ENCODE assay signal across 11 cellular contexts in genomic region chr15:98786706-98787105, GRCh38.
DNase-seq lines count a peak whose midpoint lies in the region; ATAC-seq and TF ChIP-seq lines count a peak whose summit lies in the region.
"Had no signal": no experiment of that assay in that cellular context is flagged by ENCODE, and none has a peak within 500 bp of the region (broad histone marks: within the 10 kb centered on the region; RNA-seq: fewer than 3 reads in every experiment).

No MANE protein-coding gene starts in this region.

- no peaks in the 10 kb centered on the region for H3K9me2 ChIP-seq in hepatocyte (replicated peaks; ENCODE audit: insufficient read depth)

- no peak overlapping the region for H3K27ac ChIP-seq in BLaER1
- H3K27ac ChIP-seq in Panc1 (ENCODE audit: low read length) = peak overlapping the region; percentile 69; the same call in 1 of the 2 replicates
- peak overlapping the region; percentile 73 for H3K27ac ChIP-seq in hepatocyte

- H3K79me2 ChIP-seq in hepatocyte = peaks cover 74% of the 10 kb centered on the region

- no peak for DNase-seq in Panc1 (ENCODE audit: low read depth, low spot score)
- no peak for DNase-seq in hepatocyte (ENCODE audit: low spot score)
- DNase-seq in Ammon's horn (ENCODE audit: low spot score) = no peak
- DNase-seq: activated B cell treated with CpG ODN at 0.5 μM for 24 hours; dorsolateral prefrontal cortex; stimulated activated CD4-positive, alpha-beta T cell treated with anti-CD3 and anti-CD28 coated beads, Interleukin-2, amount 100 ng/mL, for 24 hours had no signal

- BruUV-seq in Panc1 (replicated peaks; lab: Mats Ljungman, UMichigan) = no TSS peak

- H3K9ac ChIP-seq in BLaER1 = no peak overlapping the region

- H3K36me3 ChIP-seq in BLaER1 (0 out of 2 replicates have a peak, but pooled peaks cover 3% of the 10 kb centered on the region), Panc1 (ENCODE audit: control insufficient read depth, insufficient read depth, low read length) (no peaks in the 10 kb centered on the region), hepatocyte (replicated peaks; ENCODE audit: insufficient read depth, low read depth) (no peaks in the 10 kb centered on the region)

- H3K27me3 ChIP-seq in BLaER1 (no peaks in the 10 kb centered on the region), Panc1 (ENCODE audit: control insufficient read depth, insufficient read depth, low read length) (no peaks in the 10 kb centered on the region), hepatocyte (no peaks in the 10 kb centered on the region)
- H3K27me3 ChIP-seq: dorsolateral prefrontal cortex had no signal

- H4K20me1 ChIP-seq in BLaER1 (peaks cover 100% of the 10 kb centered on the region), hepatocyte (ENCODE audit: insufficient read depth, poor library complexity, severe bottlenecking) (no peaks in the 10 kb centered on the region)

- 92% methylated on average over 8 of the region's 8 CpGs for WGBS in hepatocyte (ENCODE audit: low lambda C conversion rate, missing lambda C conversion rate)

- peak; percentile 15 for ATAC-seq in GM21619 (IDR thresholded peaks at IDR 0.05; ENCODE audit: unreplicated experiment)
- ATAC-seq in Panc1 = no peak
- ATAC-seq in GM21529 (IDR thresholded peaks at IDR 0.05; ENCODE audit: unreplicated experiment) = no peak
- no peak for ATAC-seq in activated CD4-positive, CD25-positive, alpha-beta regulatory T cell treated with anti-CD3 and anti-CD28 coated beads, Interleukin-2, amount 50 U/mL, for 24 hours
- no peak for ATAC-seq in GM18505 (IDR thresholded peaks at IDR 0.05; ENCODE audit: unreplicated experiment)

- H3K9me3 ChIP-seq in BLaER1 (no peaks in the 10 kb centered on the region), Panc1 (ENCODE audit: control insufficient read depth, insufficient read depth, low read depth, low read length) (no peaks in the 10 kb centered on the region), hepatocyte (ENCODE audit: low read depth) (no peaks in the 10 kb centered on the region)

- in situ Hi-C loops in Panc1 (cut with HindIII; ENCODE audit: low pct_unique_long_range_greater_than_20kb, low sequenced_read_pairs) = no loop called here

- H3K4me1 ChIP-seq in BLaER1 (peaks cover 59% of the 10 kb centered on the region), Panc1 (ENCODE audit: control insufficient read depth, insufficient read depth, low read length) (peaks cover 66% of the 10 kb centered on the region), hepatocyte (ENCODE audit: insufficient read depth) (peaks cover 45% of the 10 kb centered on the region)

- TF ChIP-seq CTCF in Panc1 (IDR thresholded peaks at IDR 0.05) (no peak), hepatocyte (IDR thresholded peaks at IDR 0.05; ENCODE audit: poor library complexity) (no peak)

- no peak overlapping the region for H3K4me3 ChIP-seq in BLaER1
- no peak overlapping the region for H3K4me3 ChIP-seq in Panc1 (ENCODE audit: low read depth in 2 of 2, low read length in 2 of 2)
- no peak overlapping the region for H3K4me3 ChIP-seq in hepatocyte
- H3K4me3 ChIP-seq: dorsolateral prefrontal cortex had no signal

- CTCF ChIA-PET in Panc1 (lab: Charles Lee) = interaction anchor here (0.5 to 0.7 kb wide), 2 partner anchors 367 to 653 kb away, joined by 3 to 6 read pairs; no protein-coding TSS in a partner anchor

- no peak for TF ChIP-seq POLR2A in GM18505 (IDR thresholded peaks at IDR 0.05; ENCODE audit: borderline replicate concordance, extremely low read depth, insufficient read depth, insufficient read length)

- H3K4me2 ChIP-seq in BLaER1 (peak overlapping the region; percentile 36), hepatocyte (peak overlapping the region; percentile 56)

- intact Hi-C loops in Panc1 (cut with micrococcal nuclease; ENCODE audit: unreplicated experiment) = no loop called here

- H2AFZ ChIP-seq in hepatocyte = no peak overlapping the region

- POLR2A ChIA-PET in Panc1 (lab: Charles Lee) = no interaction called here
